In the genomic region with DNA sequence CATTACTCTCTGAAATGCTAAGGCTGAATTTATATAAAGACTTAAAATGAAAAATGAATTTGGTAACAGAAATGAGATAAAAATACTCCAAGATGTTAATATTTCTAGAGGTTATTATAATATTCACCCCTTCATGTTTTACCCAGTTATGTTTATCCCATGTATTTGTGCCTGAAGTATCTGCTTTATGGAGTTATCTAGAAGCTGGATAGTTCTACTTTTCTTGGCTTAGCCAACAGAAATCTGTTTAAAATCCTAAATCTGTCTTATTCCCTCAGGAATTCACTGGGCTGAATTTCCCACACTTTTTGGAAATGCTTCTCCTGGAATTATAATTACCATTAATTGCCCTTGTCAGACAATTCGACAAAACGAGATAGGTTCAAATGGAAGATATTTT, we compare ENCODE assay signal across 3 cellular contexts.
"Had no signal": no experiment of that assay in that cellular context is flagged by ENCODE, and none has a peak within 500 bp of the region (broad histone marks: within the 10 kb centered on the region; RNA-seq: fewer than 3 reads in every experiment).

No MANE protein-coding gene starts in this region.

- ATAC-seq: GM12878 had no signal

- H3K4me3 ChIP-seq: GM12878 had no signal

- DNase-seq: GDM1, GF-D8 had no signal
